Comparison of ENCODE assay signal across 1 cellular context in the genomic region with DNA sequence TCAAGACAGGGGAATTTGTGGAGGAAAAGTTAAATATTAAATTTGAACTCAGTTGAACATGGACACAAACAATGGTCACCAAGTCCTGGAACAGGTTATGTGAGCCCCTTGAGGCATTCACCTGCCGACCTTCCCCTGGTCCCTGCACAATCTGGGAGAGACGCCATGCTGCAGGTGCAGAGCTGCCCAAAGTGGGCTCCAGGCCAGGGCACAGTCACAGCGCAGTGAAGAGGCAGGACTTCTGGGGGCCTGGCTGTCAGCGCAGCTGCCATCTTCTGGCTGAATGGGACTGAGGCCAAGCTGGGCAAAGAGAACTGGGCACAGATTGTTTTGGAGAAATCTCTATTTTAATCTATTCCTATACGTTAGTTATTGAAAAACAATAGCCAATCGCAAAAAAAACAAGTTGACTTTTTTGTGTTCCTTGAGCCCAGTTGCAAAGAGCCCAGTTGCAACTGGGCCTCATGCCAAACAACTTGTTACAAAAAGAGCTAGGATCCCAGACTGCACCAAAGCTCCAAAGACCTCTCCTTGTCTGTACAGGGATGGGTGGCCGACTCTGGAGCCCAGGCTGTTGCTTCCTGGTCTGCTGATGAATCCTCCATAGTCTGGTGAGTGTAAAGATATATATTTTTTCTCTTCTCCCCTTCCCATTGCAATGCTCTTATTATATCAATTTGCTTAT.
TF ChIP-seq lines count a peak whose summit lies in the region.

No MANE protein-coding gene starts in this region.

TF ChIP-seq in HepG2, 621 proteins besides CTCF, POLR2A, EP300 and RAD21:
- TF ChIP-seq ZBTB21 (CRISPR knock-in tag; IDR thresholded peaks at IDR 0.05) (no peak), SNRNP70 (IDR thresholded peaks at IDR 0.05; ENCODE audit: low read depth, low read length) (no peak), ELF3 (CRISPR knock-in tag; IDR thresholded peaks at IDR 0.05) (0 out of 2 replicates have a peak, but pooled peaks have one; percentile 5), ADNP (CRISPR knock-in tag; IDR thresholded peaks at IDR 0.05) (no peak), CREB1 (IDR thresholded peaks at IDR 0.05) (no peak), CREB1 (CRISPR knock-in tag; IDR thresholded peaks at IDR 0.05) (peak; percentile 22; the same call in 1 of the 2 replicates), SAP130 (CRISPR knock-in tag; IDR thresholded peaks at IDR 0.05; ENCODE audit: low read depth) (0 out of 2 replicates have a peak, but pooled peaks have one; percentile 3), POGZ (CRISPR knock-in tag; IDR thresholded peaks at IDR 0.05) (0 out of 2 replicates have a peak, but pooled peaks have one; percentile 19), TBX2 (CRISPR knock-in tag; IDR thresholded peaks at IDR 0.05; ENCODE audit: borderline replicate concordance) (0 out of 2 replicates have a peak, but pooled peaks have one; percentile 20), ZNF547 (CRISPR knock-in tag; IDR thresholded peaks at IDR 0.05) (no peak)
- TF ChIP-seq, protein P1, sequence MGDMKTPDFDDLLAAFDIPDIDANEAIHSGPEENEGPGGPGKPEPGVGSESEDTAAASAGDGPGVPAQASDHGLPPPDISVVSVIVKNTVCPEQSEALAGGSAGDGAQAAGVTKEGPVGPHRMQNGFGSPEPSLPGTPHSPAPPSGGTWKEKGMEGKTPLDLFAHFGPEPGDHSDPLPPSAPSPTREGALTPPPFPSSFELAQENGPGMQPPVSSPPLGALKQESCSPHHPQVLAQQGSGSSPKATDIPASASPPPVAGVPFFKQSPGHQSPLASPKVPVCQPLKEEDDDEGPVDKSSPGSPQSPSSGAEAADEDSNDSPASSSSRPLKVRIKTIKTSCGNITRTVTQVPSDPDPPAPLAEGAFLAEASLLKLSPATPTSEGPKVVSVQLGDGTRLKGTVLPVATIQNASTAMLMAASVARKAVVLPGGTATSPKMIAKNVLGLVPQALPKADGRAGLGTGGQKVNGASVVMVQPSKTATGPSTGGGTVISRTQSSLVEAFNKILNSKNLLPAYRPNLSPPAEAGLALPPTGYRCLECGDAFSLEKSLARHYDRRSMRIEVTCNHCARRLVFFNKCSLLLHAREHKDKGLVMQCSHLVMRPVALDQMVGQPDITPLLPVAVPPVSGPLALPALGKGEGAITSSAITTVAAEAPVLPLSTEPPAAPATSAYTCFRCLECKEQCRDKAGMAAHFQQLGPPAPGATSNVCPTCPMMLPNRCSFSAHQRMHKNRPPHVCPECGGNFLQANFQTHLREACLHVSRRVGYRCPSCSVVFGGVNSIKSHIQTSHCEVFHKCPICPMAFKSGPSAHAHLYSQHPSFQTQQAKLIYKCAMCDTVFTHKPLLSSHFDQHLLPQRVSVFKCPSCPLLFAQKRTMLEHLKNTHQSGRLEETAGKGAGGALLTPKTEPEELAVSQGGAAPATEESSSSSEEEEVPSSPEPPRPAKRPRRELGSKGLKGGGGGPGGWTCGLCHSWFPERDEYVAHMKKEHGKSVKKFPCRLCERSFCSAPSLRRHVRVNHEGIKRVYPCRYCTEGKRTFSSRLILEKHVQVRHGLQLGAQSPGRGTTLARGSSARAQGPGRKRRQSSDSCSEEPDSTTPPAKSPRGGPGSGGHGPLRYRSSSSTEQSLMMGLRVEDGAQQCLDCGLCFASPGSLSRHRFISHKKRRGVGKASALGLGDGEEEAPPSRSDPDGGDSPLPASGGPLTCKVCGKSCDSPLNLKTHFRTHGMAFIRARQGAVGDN (CRISPR knock-in tag; IDR thresholded peaks at IDR 0.05), result peak; percentile 61
